Comparison of ENCODE assay signal across 26 cellular contexts in the genomic region with DNA sequence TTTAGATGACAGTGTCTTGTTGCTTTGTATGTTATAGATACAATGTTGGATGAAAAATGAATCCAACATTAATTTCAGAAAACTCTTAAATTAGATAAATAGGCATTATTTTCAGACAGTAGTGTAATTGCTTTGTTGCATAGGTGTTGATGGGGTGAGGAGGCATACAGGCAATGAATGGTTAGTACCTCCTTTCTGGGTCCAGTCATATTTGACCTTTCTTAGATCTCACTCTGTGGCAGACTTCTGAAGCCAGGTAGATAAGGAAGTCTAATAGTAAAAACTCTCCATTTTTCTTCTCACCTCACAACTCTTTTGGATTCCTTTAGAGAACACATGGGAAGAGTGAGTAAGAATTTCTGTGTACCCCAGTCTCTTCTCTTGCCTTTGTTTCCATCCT.
"Had no signal": no experiment of that assay in that cellular context is flagged by ENCODE, and none has a peak within 500 bp of the region (broad histone marks: within the 10 kb centered on the region; RNA-seq: fewer than 3 reads in every experiment).

No MANE protein-coding gene starts in this region.

- ATAC-seq: effector memory CD8-positive, alpha-beta T cell; heart right ventricle; left cardiac atrium; left lung; naive thymus-derived CD4-positive, alpha-beta T cell; right lobe of liver had no signal

- H3K9me3 Mint-ChIP-seq: effector memory CD8-positive, alpha-beta T cell; naive thymus-derived CD4-positive, alpha-beta T cell; nephron; neural progenitor cell had no signal

- DNase-seq: cortex of kidney; effector memory CD8-positive, alpha-beta T cell; erythroblast; esophagus squamous epithelium; foreskin melanocyte; glutamatergic neuron; heart right ventricle; hippocampal formation; left cardiac atrium; left lung; mesendoderm; midbrain; naive thymus-derived CD4-positive, alpha-beta T cell; retina; right lobe of liver; small intestine; stimulated activated CD4-positive, alpha-beta T cell treated with anti-CD3 and anti-CD28 coated beads, Interleukin-15, amount 100 ng/mL, for 24 hours; stimulated activated CD4-positive, alpha-beta T cell treated with anti-CD3 and anti-CD28 coated beads, Interleukin-2, amount 100 ng/mL, for 48 hours; stimulated activated CD8-positive, alpha-beta memory T cell treated with anti-CD3 and anti-CD28 coated beads, Interleukin-4, amount 100 ng/mL, for 48 hours; stimulated activated naive CD4-positive, alpha-beta T cell treated with Interleukin-2 at 50 U/mL for 16 hours; upper lobe of left lung had no signal

- H3K27ac ChIP-seq: esophagus squamous epithelium, heart right ventricle, left lung, neural progenitor cell, parathyroid adenoma, right lobe of liver, thoracic aorta, upper lobe of left lung had no signal

- H3K4me3 Mint-ChIP-seq: effector memory CD8-positive, alpha-beta T cell; naive thymus-derived CD4-positive, alpha-beta T cell; nephron; neural progenitor cell had no signal

- H3K27me3 Mint-ChIP-seq: effector memory CD8-positive, alpha-beta T cell; naive thymus-derived CD4-positive, alpha-beta T cell; progenitor cell of endocrine pancreas had no signal

- H3K27ac Mint-ChIP-seq: neural progenitor cell had no signal
